In the genomic region with DNA sequence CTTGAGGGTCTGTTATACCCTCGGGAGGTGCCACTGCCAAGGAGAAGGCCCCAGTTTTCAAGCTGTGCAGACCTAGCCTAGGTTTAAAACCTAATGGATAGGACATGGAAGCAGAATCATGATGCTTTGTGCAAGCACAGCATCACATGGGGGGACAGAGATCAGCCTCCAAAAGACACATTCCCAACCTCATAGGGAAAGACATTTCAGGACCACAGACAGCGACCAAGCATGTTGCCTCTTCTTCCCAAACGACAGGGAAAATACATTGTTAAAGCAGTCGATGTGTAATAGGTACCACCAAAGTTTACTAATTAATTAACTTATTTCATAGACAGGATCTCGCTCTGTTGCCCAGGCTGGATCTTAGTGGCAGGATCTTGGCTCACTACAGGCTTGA, we compare ENCODE assay signal across 16 cellular contexts.
DNase-seq lines count a peak whose midpoint lies in the region; ATAC-seq and TF ChIP-seq lines count a peak whose summit lies in the region.
"Had no signal": no experiment of that assay in that cellular context is flagged by ENCODE, and none has a peak within 500 bp of the region (broad histone marks: within the 10 kb centered on the region; RNA-seq: fewer than 3 reads in every experiment).

No MANE protein-coding gene starts in this region.

- no peak for TF ChIP-seq POLR2A in HCT116 (IDR thresholded peaks at IDR 0.05; ENCODE audit: borderline replicate concordance, extremely low read depth, insufficient read depth, insufficient read length)

- 42 to 86% methylated on average over 1 to 5 of the region's 5 CpGs for WGBS in endodermal cell (ENCODE audit: insufficient coverage in 1 of 2, insufficient read length in 1 of 2), 2 experiments

- H2AFZ ChIP-seq in HCT116 (ENCODE audit: low read depth, low read length, poor library complexity, severe bottlenecking), result no peak overlapping the region

- H3K4me3 ChIP-seq in HCT116 (replicated peaks in 1 of 2; ENCODE audit: low read depth in 1 of 2, low read length in 2 of 2) (no peak overlapping the region), NT2/D1 (ENCODE audit: insufficient read length, low read depth) (no peak overlapping the region), endodermal cell (ENCODE audit: low read length) (no peak overlapping the region), BE2C (ENCODE audit: low read depth, low read length) (no peak overlapping the region)
- H3K4me3 ChIP-seq: coronary artery, mucosa of descending colon had no signal

- H3K4me3 Mint-ChIP-seq in endodermal cell (no peak overlapping the region), progenitor cell of endocrine pancreas (ENCODE audit: low read depth) (no peak overlapping the region)
- H3K4me3 Mint-ChIP-seq: activated CD4-positive, alpha-beta memory T cell treated with anti-CD3 and anti-CD28 coated beads for 36 hours had no signal

- no peaks in the 10 kb centered on the region for H4K20me1 ChIP-seq in HCT116 (ENCODE audit: insufficient read depth)

- H3K4me2 ChIP-seq in HCT116 (ENCODE audit: low read length), result no peak overlapping the region

- H3K4me1 ChIP-seq in HCT116 (ENCODE audit: control insufficient read depth in 1 of 2, insufficient read depth in 2 of 2, low read length in 2 of 2) (no peaks in the 10 kb centered on the region), NT2/D1 (ENCODE audit: insufficient read depth, insufficient read length) (no peaks in the 10 kb centered on the region), endodermal cell (ENCODE audit: control insufficient read depth, insufficient read depth, low read length) (no peaks in the 10 kb centered on the region), BE2C (no peaks in the 10 kb centered on the region)

- H3K36me3 ChIP-seq in HCT116 (ENCODE audit: control insufficient read depth in 1 of 2, insufficient read depth in 2 of 2, low read length in 2 of 2) (no peaks in the 10 kb centered on the region), NT2/D1 (ENCODE audit: insufficient read depth, insufficient read length, low read length) (no peaks in the 10 kb centered on the region), endodermal cell (ENCODE audit: control insufficient read depth, insufficient read depth, low read length) (no peaks in the 10 kb centered on the region), BE2C (no peaks in the 10 kb centered on the region)

- no peak for DNase-seq in HCT116 (ENCODE audit: low read depth, low spot score)
- peak; percentile 32 for DNase-seq in NT2/D1 (ENCODE audit: low read depth, low spot score)
- DNase-seq in endodermal cell, result peak; percentile 85
- DNase-seq in progenitor cell of endocrine pancreas (ENCODE audit: low spot score, unreplicated experiment), result peak; percentile 57
- DNase-seq in activated CD4-positive, CD25-positive, alpha-beta regulatory T cell (lab: John Stamatoyannopoulos, UW), result no peak
- DNase-seq in activated CD4-positive, alpha-beta T cell treated with anti-CD3 and anti-CD28 coated beads, Interleukin-2, amount 50 U/mL, for 48 hours, result no peak
- DNase-seq in BE2C, result no peak
- DNase-seq: activated CD4-positive, alpha-beta memory T cell treated with anti-CD3 and anti-CD28 coated beads for 36 hours; amygdala; EL; glutamatergic neuron; kidney glomerular epithelial cell; mucosa of descending colon had no signal

- H3K9ac ChIP-seq in HCT116 (ENCODE audit: low read length) (no peak overlapping the region), NT2/D1 (ENCODE audit: insufficient read length, low read depth) (no peak overlapping the region), endodermal cell (ENCODE audit: extremely low read depth, low read length, poor library complexity, severe bottlenecking) (no peak overlapping the region)

- H3K36me3 Mint-ChIP-seq in endodermal cell (ENCODE audit: low read depth), result no peaks in the 10 kb centered on the region
- H3K36me3 Mint-ChIP-seq in progenitor cell of endocrine pancreas (ENCODE audit: insufficient read depth), result no peaks in the 10 kb centered on the region
- H3K36me3 Mint-ChIP-seq: activated CD4-positive, alpha-beta memory T cell treated with anti-CD3 and anti-CD28 coated beads for 36 hours had no signal

- TF ChIP-seq CTCF in HCT116 (IDR thresholded peaks at IDR 0.05 in 2 of 3, conservative IDR thresholded peaks at IDR 0.05 in 1 of 3; ENCODE audit: borderline replicate concordance in 1 of 3, insufficient read depth in 1 of 3, low read depth in 2 of 3, low read length in 2 of 3) (no peak), endodermal cell (conservative IDR thresholded peaks at IDR 0.05) (no peak), progenitor cell of endocrine pancreas (IDR thresholded peaks at IDR 0.05; ENCODE audit: unreplicated experiment) (no peak), BE2C (IDR thresholded peaks at IDR 0.05; ENCODE audit: low read depth, low read length) (no peak)

- TF ChIP-seq RAD21 in HCT116 (IDR thresholded peaks at IDR 0.05; ENCODE audit: low read depth), result no peak

- peaks cover 19% of the 10 kb centered on the region for H3K27me3 Mint-ChIP-seq in endodermal cell (ENCODE audit: insufficient read depth)
- peaks cover 23% of the 10 kb centered on the region for H3K27me3 Mint-ChIP-seq in progenitor cell of endocrine pancreas
- H3K27me3 Mint-ChIP-seq: activated CD4-positive, alpha-beta memory T cell treated with anti-CD3 and anti-CD28 coated beads for 36 hours had no signal

- no TSS peak for BruUV-seq in HCT116 (replicated peaks; lab: Mats Ljungman, UMichigan)

- H3K27ac ChIP-seq in HCT116 (ENCODE audit: low read depth, low read length), result no peak overlapping the region
- H3K27ac ChIP-seq in endodermal cell (ENCODE audit: low read depth, low read length), result no peak overlapping the region
- H3K27ac ChIP-seq: C4-2B, coronary artery had no signal

- H3K9me3 ChIP-seq in HCT116 (ENCODE audit: control insufficient read depth in 1 of 2, insufficient read depth in 1 of 2, low read depth in 1 of 2, low read length in 2 of 2) (no peaks in the 10 kb centered on the region), NT2/D1 (ENCODE audit: insufficient read depth, low read length) (no peaks in the 10 kb centered on the region), endodermal cell (ENCODE audit: control insufficient read depth, low read length) (no peaks in the 10 kb centered on the region), BE2C (no peaks in the 10 kb centered on the region)

- ATAC-seq in HCT116, result no peak
- no peak for ATAC-seq in HG02763 (IDR thresholded peaks at IDR 0.05; ENCODE audit: unreplicated experiment)
- ATAC-seq: mucosa of descending colon had no signal

- H3K9me2 ChIP-seq in HCT116 (ENCODE audit: insufficient read depth), result no peaks in the 10 kb centered on the region

- H3K79me2 ChIP-seq in HCT116 (ENCODE audit: insufficient read depth, low read length), result no peaks in the 10 kb centered on the region

- no peaks in the 10 kb centered on the region for H3K9me3 Mint-ChIP-seq in endodermal cell
- H3K9me3 Mint-ChIP-seq in progenitor cell of endocrine pancreas (ENCODE audit: low read depth), result no peaks in the 10 kb centered on the region
- H3K9me3 Mint-ChIP-seq: activated CD4-positive, alpha-beta memory T cell treated with anti-CD3 and anti-CD28 coated beads for 36 hours had no signal

- POLR2A ChIA-PET in HCT116 (lab: Charles Lee), result no interaction called here

- H3K27ac Mint-ChIP-seq in endodermal cell (no peak overlapping the region), progenitor cell of endocrine pancreas (no peak overlapping the region)
- H3K27ac Mint-ChIP-seq: activated CD4-positive, alpha-beta memory T cell treated with anti-CD3 and anti-CD28 coated beads for 36 hours had no signal

- RAD21 ChIA-PET in HCT116 (lab: Charles Lee; ENCODE audit: low non-redundant PET in 1 of 2, low total read pairs in 2 of 2, uncharacterized antibody in 2 of 2, unreplicated experiment in 2 of 2), result no interaction called here

- intact Hi-C loops in HCT116 (cut with micrococcal nuclease), result no loop called here

- CTCF ChIA-PET in HCT116 (lab: Charles Lee), result no interaction called here

- H3K4me1 Mint-ChIP-seq in endodermal cell (no peaks in the 10 kb centered on the region), progenitor cell of endocrine pancreas (ENCODE audit: low read depth) (no peaks in the 10 kb centered on the region)

- no peaks in the 10 kb centered on the region for H3K27me3 ChIP-seq in HCT116 (ENCODE audit: insufficient read depth, low read length)
- H3K27me3 ChIP-seq in NT2/D1 (ENCODE audit: insufficient read depth, insufficient read length), result peaks cover 11% of the 10 kb centered on the region
- peaks cover 20% of the 10 kb centered on the region for H3K27me3 ChIP-seq in endodermal cell (ENCODE audit: control insufficient read depth, insufficient read depth, low read length, poor library complexity, severe bottlenecking)
- H3K27me3 ChIP-seq in BE2C, result no peaks in the 10 kb centered on the region

TF ChIP-seq in HCT116, 20 proteins besides CTCF, POLR2A, EP300 and RAD21:
- TF ChIP-seq, protein P1, sequence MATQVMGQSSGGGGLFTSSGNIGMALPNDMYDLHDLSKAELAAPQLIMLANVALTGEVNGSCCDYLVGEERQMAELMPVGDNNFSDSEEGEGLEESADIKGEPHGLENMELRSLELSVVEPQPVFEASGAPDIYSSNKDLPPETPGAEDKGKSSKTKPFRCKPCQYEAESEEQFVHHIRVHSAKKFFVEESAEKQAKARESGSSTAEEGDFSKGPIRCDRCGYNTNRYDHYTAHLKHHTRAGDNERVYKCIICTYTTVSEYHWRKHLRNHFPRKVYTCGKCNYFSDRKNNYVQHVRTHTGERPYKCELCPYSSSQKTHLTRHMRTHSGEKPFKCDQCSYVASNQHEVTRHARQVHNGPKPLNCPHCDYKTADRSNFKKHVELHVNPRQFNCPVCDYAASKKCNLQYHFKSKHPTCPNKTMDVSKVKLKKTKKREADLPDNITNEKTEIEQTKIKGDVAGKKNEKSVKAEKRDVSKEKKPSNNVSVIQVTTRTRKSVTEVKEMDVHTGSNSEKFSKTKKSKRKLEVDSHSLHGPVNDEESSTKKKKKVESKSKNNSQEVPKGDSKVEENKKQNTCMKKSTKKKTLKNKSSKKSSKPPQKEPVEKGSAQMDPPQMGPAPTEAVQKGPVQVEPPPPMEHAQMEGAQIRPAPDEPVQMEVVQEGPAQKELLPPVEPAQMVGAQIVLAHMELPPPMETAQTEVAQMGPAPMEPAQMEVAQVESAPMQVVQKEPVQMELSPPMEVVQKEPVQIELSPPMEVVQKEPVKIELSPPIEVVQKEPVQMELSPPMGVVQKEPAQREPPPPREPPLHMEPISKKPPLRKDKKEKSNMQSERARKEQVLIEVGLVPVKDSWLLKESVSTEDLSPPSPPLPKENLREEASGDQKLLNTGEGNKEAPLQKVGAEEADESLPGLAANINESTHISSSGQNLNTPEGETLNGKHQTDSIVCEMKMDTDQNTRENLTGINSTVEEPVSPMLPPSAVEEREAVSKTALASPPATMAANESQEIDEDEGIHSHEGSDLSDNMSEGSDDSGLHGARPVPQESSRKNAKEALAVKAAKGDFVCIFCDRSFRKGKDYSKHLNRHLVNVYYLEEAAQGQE (IDR thresholded peaks at IDR 0.05; ENCODE audit: low read depth), result peak; percentile 50
- TF ChIP-seq ZFX (IDR thresholded peaks at IDR 0.05), result no peak

Comparison
In these comparisons a context has a peak if more than half of its experiments do, and no peak if none do; other contexts are left out.
1. DNase-seq: peak in NT2/D1 (single experiment), endodermal cell (single experiment) and progenitor cell of endocrine pancreas (single experiment); none in HCT116 (single experiment), activated CD4-positive, CD25-positive, alpha-beta regulatory T cell (0 of 4), activated CD4-positive, alpha-beta T cell treated with anti-CD3 and anti-CD28 coated beads, Interleukin-2, amount 50 U/mL, for 48 hours (0 of 2) and BE2C (single experiment).